ENCODE assay signal across 13 cellular contexts in genomic region chr13:75986818-75987217, GRCh38.
DNase-seq lines count a peak whose midpoint lies in the region; ATAC-seq, FAIRE-seq and TF ChIP-seq lines count a peak whose summit lies in the region.
"Had no signal": no experiment of that assay in that cellular context is flagged by ENCODE, and none has a peak within 500 bp of the region (broad histone marks: within the 10 kb centered on the region; RNA-seq: fewer than 3 reads in every experiment).

No MANE protein-coding gene starts in this region.

- DNase-seq in GM12892 (ENCODE audit: insufficient read length) (no peak), NCI-H526 (lab: John Stamatoyannopoulos, UW) (no peak), NCI-H146 treated with DMSO at 0.1 percent for 48 hours (lab: John Stamatoyannopoulos, UW; ENCODE audit: unreplicated experiment) (no peak), cerebellum (ENCODE audit: low spot score) (no peak), NCI-H510A treated with DMSO at 0.1 percent for 48 hours (lab: John Stamatoyannopoulos, UW) (no peak)
- DNase-seq: activated CD4-positive, alpha-beta T cell treated with anti-CD3 and anti-CD28 coated beads, Interleukin-2, amount 50 U/mL, for 48 hours; effector memory CD8-positive, alpha-beta T cell; hypothalamus; NCI-H2107 had no signal

- ATAC-seq in GM19395 (IDR thresholded peaks at IDR 0.05; ENCODE audit: unreplicated experiment) (peak; percentile 100), HG02840 (IDR thresholded peaks at IDR 0.05; ENCODE audit: low FRiP score, unreplicated experiment) (peak; percentile 91), HG03521 (IDR thresholded peaks at IDR 0.05; ENCODE audit: unreplicated experiment) (peak; percentile 92)
- ATAC-seq: effector memory CD8-positive, alpha-beta T cell had no signal

- FAIRE-seq in GM12892 (lab: Jason Lieb, UNC), result peak; percentile 70
- FAIRE-seq: HTR-8/SVneo had no signal

- TF ChIP-seq POLR2A in GM12892 (IDR thresholded peaks at IDR 0.05; ENCODE audit: low read depth, low read length), result no peak
